In the genomic region with DNA sequence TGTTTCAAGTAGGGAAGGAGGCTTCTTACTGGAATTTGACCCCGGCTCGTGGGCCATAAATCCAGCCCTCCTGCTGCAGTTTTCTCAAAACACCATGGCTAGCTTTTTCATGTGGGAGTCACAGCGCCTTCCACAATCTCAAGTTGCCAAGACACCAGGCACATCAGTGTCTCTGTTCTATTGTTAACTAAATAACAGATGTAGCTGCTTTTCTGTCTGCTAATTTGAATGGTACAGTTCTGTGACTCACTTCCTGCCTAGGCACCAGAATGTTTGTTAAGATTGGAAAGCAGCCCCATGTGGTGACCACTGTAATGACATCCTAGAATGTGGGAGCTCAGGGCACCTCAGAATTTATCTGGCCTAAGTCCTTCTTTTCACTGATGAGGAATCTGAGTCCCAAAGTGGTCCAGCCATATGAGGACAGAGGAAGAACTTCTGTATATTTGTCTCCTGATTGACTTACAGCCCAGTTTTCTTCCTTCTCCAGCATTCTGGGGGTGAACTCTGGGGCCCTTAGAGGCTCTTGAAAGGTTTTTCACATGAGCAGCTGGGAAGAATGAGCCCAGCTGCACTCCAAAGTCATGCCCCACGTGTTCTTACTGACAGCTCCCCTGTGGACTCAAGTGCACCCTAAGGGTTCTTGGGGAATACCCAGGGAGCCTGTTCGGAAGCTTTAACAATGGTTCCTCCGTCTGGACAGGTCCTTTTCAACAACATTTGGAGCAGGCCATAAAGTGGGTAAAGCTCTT, we compare ENCODE assay signal across 8 cellular contexts. TPM values are rescaled to one million over a fixed set of nuclear protein-coding genes. Genes with fewer than 3 reads are reported as not detected.
DNase-seq lines count a peak whose midpoint lies in the region; ATAC-seq, FAIRE-seq and TF ChIP-seq lines count a peak whose summit lies in the region.

No MANE protein-coding gene starts in this region.

- 53 to 74% (median 54%) methylated on average over 6 of the region's 6 CpGs for WGBS in small intestine, 3 donors

- peak; percentile 15 for DNase-seq in KBM-7
- peak; percentile 57 for DNase-seq in activated CD4-positive, alpha-beta memory T cell treated with anti-CD3 and anti-CD28 coated beads for 36 hours
- peak; percentile 75 for DNase-seq in fibroblast of pulmonary artery (ENCODE audit: low read depth)
- peak; percentile 66 for DNase-seq in small intestine
- DNase-seq in SHP77 (lab: John Stamatoyannopoulos, UW): no peak
- no peak for DNase-seq in mesenteric fat pad (ENCODE audit: low spot score)

- no peak for FAIRE-seq in small intestine (lab: Jason Lieb, UNC)

- CTCF ChIA-PET in activated CD4-positive, alpha-beta memory T cell treated with anti-CD3 and anti-CD28 coated beads for 36 hours (lab: Charles Lee): interaction anchor here (0.7 to 5.0 kb wide), 18 partner anchors 8 to 664 kb away, joined by 3 to 43 read pairs (median 4); partner anchors contain the start of gene TTF2

- H3K4me3 ChIP-seq in fibroblast of pulmonary artery (replicated peaks; ENCODE audit: low read depth, low read length) (no peak overlapping the region), small intestine (ENCODE audit: low read depth in 1 of 2, low read length in 2 of 2) (no peak overlapping the region)

- TF ChIP-seq CTCF in GM12873 (IDR thresholded peaks at IDR 0.05; ENCODE audit: insufficient read depth, low read depth, low read length, missing control alignments): peak; percentile 55
- TF ChIP-seq CTCF in fibroblast of pulmonary artery (IDR thresholded peaks at IDR 0.05; ENCODE audit: low read length, missing control alignments): peak; percentile 43

- peaks cover 2 to 6% of the 10 kb centered on the region in 2 donors for H3K36me3 ChIP-seq in small intestine (ENCODE audit: control insufficient read depth in 2 of 2, insufficient read depth in 2 of 2, low read length in 2 of 2)

- no peaks in the 10 kb centered on the region for H3K27me3 Mint-ChIP-seq in activated CD4-positive, alpha-beta memory T cell treated with anti-CD3 and anti-CD28 coated beads for 36 hours

- H3K9me3 Mint-ChIP-seq in activated CD4-positive, alpha-beta memory T cell treated with anti-CD3 and anti-CD28 coated beads for 36 hours: no peaks in the 10 kb centered on the region

- peaks cover 16% of the 10 kb centered on the region for H3K4me1 Mint-ChIP-seq in activated CD4-positive, alpha-beta memory T cell treated with anti-CD3 and anti-CD28 coated beads for 36 hours (ENCODE audit: low read depth)

- no peak overlapping the region for H3K27ac Mint-ChIP-seq in activated CD4-positive, alpha-beta memory T cell treated with anti-CD3 and anti-CD28 coated beads for 36 hours

- H3K27ac ChIP-seq in small intestine (ENCODE audit: low read depth in 1 of 2, low read length in 1 of 2): peak overlapping the region in 1 of 2 donors; percentile 68

- POLR2A ChIA-PET in activated CD4-positive, alpha-beta memory T cell treated with anti-CD3 and anti-CD28 coated beads for 36 hours (lab: Charles Lee): interaction anchor here (1.7 kb wide), 1 partner anchor 17 kb away, joined by 6 read pairs; no protein-coding TSS in a partner anchor

- peaks cover 0 to 9% of the 10 kb centered on the region in 2 donors for H3K4me1 ChIP-seq in small intestine (ENCODE audit: control insufficient read depth in 2 of 2, insufficient read depth in 1 of 2, low read depth in 1 of 2, low read length in 1 of 2)

- H3K27me3 ChIP-seq in small intestine (ENCODE audit: control insufficient read depth in 2 of 2, insufficient read depth in 2 of 2, low read length in 2 of 2): no peaks in the 10 kb centered on the region

- H3K9me3 ChIP-seq in small intestine (ENCODE audit: control insufficient read depth, low read depth): no peaks in the 10 kb centered on the region

- peaks cover 74% of the 10 kb centered on the region for H3K36me3 Mint-ChIP-seq in activated CD4-positive, alpha-beta memory T cell treated with anti-CD3 and anti-CD28 coated beads for 36 hours

- H3K4me3 Mint-ChIP-seq in activated CD4-positive, alpha-beta memory T cell treated with anti-CD3 and anti-CD28 coated beads for 36 hours: no peak overlapping the region

- in situ Hi-C loops in KBM-7 (cut with MboI; ENCODE audit: low pct_unique_long_range_greater_than_20kb, low sequenced_read_pairs): loop anchor here (25.0 kb wide), 1 partner anchor 193 kb away; no protein-coding TSS in a partner anchor

- peak; percentile 78 for ATAC-seq in GM21576 (IDR thresholded peaks at IDR 0.05; ENCODE audit: unreplicated experiment)

- intact Hi-C loops in activated CD4-positive, alpha-beta memory T cell treated with anti-CD3 and anti-CD28 coated beads for 36 hours (cut with micrococcal nuclease): loop anchor here (1.0 kb wide), 1 partner anchor 17 kb away; no protein-coding TSS in a partner anchor

RNA-seq across cellular contexts. Expression of gene TRIM45, which starts 27.5 kb away (rescaled TPM):
- under 1 TPM; 0.53 to 0.69 TPM for total RNA-seq in activated CD4-positive, alpha-beta memory T cell treated with anti-CD3 and anti-CD28 coated beads for 36 hours
- 1 to 10 TPM; 1.9 to 4.7 (median 3.2) TPM for polyA plus RNA-seq in small intestine
- 0.64 TPM for total RNA-seq in mesenteric fat pad

RNA-seq across cellular contexts. Expression of gene TTF2, which starts 33.9 kb away (rescaled TPM):
- 100 to 1,000 TPM; 102 to 104 TPM for total RNA-seq in activated CD4-positive, alpha-beta memory T cell treated with anti-CD3 and anti-CD28 coated beads for 36 hours
- polyA plus RNA-seq in small intestine: 1 to 10 TPM; 1.8 to 5.8 (median 4.1) TPM
- total RNA-seq in mesenteric fat pad: 15.1 TPM

Comparison
In these comparisons a context has a peak if more than half of its experiments do, and no peak if none do; other contexts are left out.
1. DNase-seq: peak in KBM-7 (single experiment), activated CD4-positive, alpha-beta memory T cell treated with anti-CD3 and anti-CD28 coated beads for 36 hours (single experiment), fibroblast of pulmonary artery (single experiment) and small intestine (single experiment); none in SHP77 (0 of 2) and mesenteric fat pad (single experiment).